21 cellular contexts compared by ENCODE assay signal in the genomic region with DNA sequence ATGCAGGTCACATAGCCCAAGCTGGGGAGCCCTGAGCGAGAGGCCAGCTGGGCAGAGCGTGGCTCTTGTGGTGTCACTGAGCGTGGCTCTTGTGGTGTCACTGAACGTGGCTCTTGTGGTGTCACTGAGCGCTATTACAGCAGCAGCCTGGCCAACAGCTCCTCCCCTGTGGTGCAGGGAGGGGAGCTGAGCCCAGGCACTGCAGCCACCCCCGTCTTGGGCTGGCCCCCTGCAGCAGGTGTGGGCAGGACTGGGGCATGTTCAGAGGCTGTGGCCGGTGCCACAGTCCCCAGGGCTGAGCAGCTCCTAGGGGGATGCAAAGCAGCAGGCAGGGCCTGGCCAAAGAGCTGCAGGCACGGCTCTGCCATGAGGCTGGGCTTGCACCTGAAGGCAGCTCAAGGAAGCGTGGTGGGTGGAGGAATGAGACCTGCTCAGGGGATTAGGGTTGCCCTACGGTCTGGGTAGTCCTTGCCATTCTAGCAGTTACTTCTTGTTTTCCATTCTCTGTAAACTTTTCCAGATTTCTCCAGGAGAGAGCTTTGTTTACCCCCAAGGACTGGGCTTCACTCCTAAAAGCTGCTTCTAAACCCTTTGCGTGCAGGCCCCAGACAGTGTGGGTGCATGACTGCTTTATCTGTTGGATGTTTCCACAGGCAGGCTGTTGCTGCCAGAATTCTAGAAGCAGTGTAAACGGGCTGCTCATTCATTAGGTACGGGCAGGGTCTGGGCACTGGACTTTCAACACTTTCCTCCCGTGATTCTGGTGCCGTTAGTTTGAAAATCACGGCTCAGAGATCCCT. TPM values are rescaled to one million over a fixed set of nuclear protein-coding genes. Genes with fewer than 3 reads are reported as not detected.
DNase-seq lines count a peak whose midpoint lies in the region; ATAC-seq and TF ChIP-seq lines count a peak whose summit lies in the region.
"Had no signal": no experiment of that assay in that cellular context is flagged by ENCODE, and none has a peak within 500 bp of the region (broad histone marks: within the 10 kb centered on the region; RNA-seq: fewer than 3 reads in every experiment).

No MANE protein-coding gene starts in this region.

- H3K9me3 ChIP-seq in DND-41 (ENCODE audit: insufficient read depth, low read length, severe bottlenecking): no peaks in the 10 kb centered on the region
- H3K9me3 ChIP-seq in OCI-LY7 (ENCODE audit: low read length): no peaks in the 10 kb centered on the region
- H3K9me3 ChIP-seq: HAP-1, lower lobe of right lung, transverse colon had no signal

- H3K27me3 ChIP-seq in DND-41 (ENCODE audit: insufficient read depth, low read length, poor library complexity): no peaks in the 10 kb centered on the region
- H3K27me3 ChIP-seq: transverse colon had no signal

- no peaks in the 10 kb centered on the region for H3K36me3 ChIP-seq in DND-41 (ENCODE audit: insufficient read depth, low read length)
- no peaks in the 10 kb centered on the region for H3K36me3 ChIP-seq in OCI-LY7 (ENCODE audit: insufficient read depth, low read length)
- H3K36me3 ChIP-seq: HAP-1, transverse colon had no signal

- H3K4me1 Mint-ChIP-seq in activated CD4-positive, alpha-beta T cell treated with anti-CD3 and anti-CD28 coated beads for 36 hours: peaks cover 18% of the 10 kb centered on the region
- peaks cover 18% of the 10 kb centered on the region for H3K4me1 Mint-ChIP-seq in activated CD4-positive, alpha-beta T cell treated with anti-CD3 and anti-CD28 coated beads, Interleukin-2, amount 10 ng/mL, durations not matched to agents 24 days and 14 days
- peaks cover 23 to 34% of the 10 kb centered on the region in 2 donors for H3K4me1 Mint-ChIP-seq in natural killer cell

- H3K4me3 ChIP-seq in DND-41 (ENCODE audit: low read depth in 1 of 2, low read length in 2 of 2) (no peak overlapping the region), OCI-LY7 (ENCODE audit: low read depth, low read length, poor library complexity, severe bottlenecking) (no peak overlapping the region)
- H3K4me3 ChIP-seq: HAP-1, lower lobe of right lung, transverse colon had no signal

- no peaks in the 10 kb centered on the region for H3K79me2 ChIP-seq in DND-41 (ENCODE audit: insufficient read depth, low read length)
- no peaks in the 10 kb centered on the region for H3K79me2 ChIP-seq in OCI-LY7 (ENCODE audit: insufficient read depth, low read depth, low read length)

- H3K4me3 Mint-ChIP-seq in activated CD4-positive, alpha-beta T cell treated with anti-CD3 and anti-CD28 coated beads for 36 hours: no peak overlapping the region
- no peak overlapping the region for H3K4me3 Mint-ChIP-seq in activated CD4-positive, alpha-beta T cell treated with anti-CD3 and anti-CD28 coated beads, Interleukin-2, amount 10 ng/mL, durations not matched to agents 24 days and 14 days
- H3K4me3 Mint-ChIP-seq in natural killer cell: no peak overlapping the region
- H3K4me3 Mint-ChIP-seq: stimulated activated naive B cell treated with anti-CD40 and anti-IgM and Interleukin-4, amounts not matched to agents 10 μg/mL and 1 μg/mL and 100 μg/mL, for 72 hours had no signal

- CTCF ChIA-PET in activated CD4-positive, alpha-beta T cell treated with anti-CD3 and anti-CD28 coated beads for 36 hours (lab: Charles Lee): interaction anchor here (0.6 to 0.7 kb wide), 2 partner anchors 30 to 97 kb away, joined by 3 read pairs; no protein-coding TSS in a partner anchor
- CTCF ChIA-PET in OCI-LY7 (lab: Charles Lee; ENCODE audit: unreplicated experiment): interaction anchor here (0.6 kb wide), 1 partner anchor 334 kb away, joined by 3 read pairs; no protein-coding TSS in a partner anchor

- H3K27ac ChIP-seq in DND-41 (ENCODE audit: low read length): no peak overlapping the region
- H3K27ac ChIP-seq in OCI-LY7 (ENCODE audit: low read depth, low read length, poor library complexity, severe bottlenecking): no peak overlapping the region
- H3K27ac ChIP-seq: lower lobe of right lung, transverse colon had no signal

- H3K9me2 ChIP-seq in OCI-LY7 (ENCODE audit: insufficient read depth, low read length): no peaks in the 10 kb centered on the region

- H3K4me1 ChIP-seq in DND-41 (ENCODE audit: insufficient read depth, low read length) (0 out of 2 replicates have a peak, but pooled peaks cover 6% of the 10 kb centered on the region), OCI-LY7 (ENCODE audit: insufficient read depth, low read length, poor library complexity, severe bottlenecking) (peaks cover 9% of the 10 kb centered on the region)
- H3K4me1 ChIP-seq: HAP-1, lower lobe of right lung, transverse colon had no signal

- ATAC-seq in activated CD4-positive, alpha-beta T cell treated with anti-CD3 and anti-CD28 coated beads for 36 hours: peak; percentile 42
- ATAC-seq in DND-41 (ENCODE audit: insufficient read depth, low read depth) (peak; percentile 51), natural killer cell (peak; percentile 35 to 79 (median 55))
- ATAC-seq: lower lobe of right lung; sciatic nerve; stimulated activated naive B cell treated with anti-CD40 and anti-IgM and Interleukin-4, amounts not matched to agents 10 μg/mL and 1 μg/mL and 100 μg/mL, for 72 hours had no signal

- H3K27ac Mint-ChIP-seq in activated CD4-positive, alpha-beta T cell treated with anti-CD3 and anti-CD28 coated beads for 36 hours: no peak overlapping the region
- no peak overlapping the region for H3K27ac Mint-ChIP-seq in activated CD4-positive, alpha-beta T cell treated with anti-CD3 and anti-CD28 coated beads, Interleukin-2, amount 10 ng/mL, durations not matched to agents 24 days and 14 days
- peak overlapping the region in 1 of 2 donors; percentile 76 for H3K27ac Mint-ChIP-seq in natural killer cell
- H3K27ac Mint-ChIP-seq: stimulated activated naive B cell treated with anti-CD40 and anti-IgM and Interleukin-4, amounts not matched to agents 10 μg/mL and 1 μg/mL and 100 μg/mL, for 72 hours had no signal

- H3K9me3 Mint-ChIP-seq in activated CD4-positive, alpha-beta T cell treated with anti-CD3 and anti-CD28 coated beads for 36 hours (ENCODE audit: low read depth): no peaks in the 10 kb centered on the region
- H3K9me3 Mint-ChIP-seq in activated CD4-positive, alpha-beta T cell treated with anti-CD3 and anti-CD28 coated beads, Interleukin-2, amount 10 ng/mL, durations not matched to agents 24 days and 14 days: no peaks in the 10 kb centered on the region
- H3K9me3 Mint-ChIP-seq in natural killer cell: no peaks in the 10 kb centered on the region
- H3K9me3 Mint-ChIP-seq: stimulated activated naive B cell treated with anti-CD40 and anti-IgM and Interleukin-4, amounts not matched to agents 10 μg/mL and 1 μg/mL and 100 μg/mL, for 72 hours had no signal

- no peak for DNase-seq in activated CD4-positive, alpha-beta T cell treated with anti-CD3 and anti-CD28 coated beads for 36 hours
- no peak for DNase-seq in activated CD4-positive, alpha-beta T cell treated with anti-CD3 and anti-CD28 coated beads, Interleukin-2, amount 10 ng/mL, durations not matched to agents 24 days and 14 days
- DNase-seq in DND-41: peak; percentile 36
- DNase-seq in OCI-LY7 (ENCODE audit: low spot score): peak; percentile 8
- no peak for DNase-seq in natural killer cell
- DNase-seq in GM03348 (ENCODE audit: low spot score): no peak
- DNase-seq in NCI-H1694 (lab: John Stamatoyannopoulos, UW): no peak
- no peak for DNase-seq in stimulated activated CD4-positive, alpha-beta T cell treated with anti-CD3 and anti-CD28 coated beads, Interleukin-4, amount 100 ng/mL, for 24 hours
- DNase-seq: 8988T; activated CD4-positive, alpha-beta T cell treated with anti-CD3 and anti-CD28 coated beads, Interleukin-2, amount 50 U/mL, for 1 hour; Calu3; cortex of kidney; head of caudate nucleus; lower lobe of right lung; NCI-H2081; NCI-H510A; occipital lobe; stimulated activated naive B cell treated with anti-CD40 and anti-IgM and Interleukin-4, amounts not matched to agents 10 μg/mL and 1 μg/mL and 100 μg/mL, for 72 hours; transverse colon had no signal

- BruUV-seq in OCI-LY7 (replicated peaks; lab: Mats Ljungman, UMichigan): no TSS peak

- no peak for TF ChIP-seq CTCF in DND-41 (IDR thresholded peaks at IDR 0.05; ENCODE audit: borderline replicate concordance, extremely low read depth, low read length, poor library complexity, severe bottlenecking)
- TF ChIP-seq CTCF in OCI-LY7 (conservative IDR thresholded peaks at IDR 0.05; ENCODE audit: low read length): no peak
- TF ChIP-seq CTCF in natural killer cell (IDR thresholded peaks at IDR 0.05): no peak

- H4K20me1 ChIP-seq in DND-41 (ENCODE audit: insufficient read depth, low read length): no peaks in the 10 kb centered on the region
- H4K20me1 ChIP-seq in OCI-LY7 (ENCODE audit: insufficient read depth, low read length): no peaks in the 10 kb centered on the region

- intact Hi-C loops in activated CD4-positive, alpha-beta T cell treated with anti-CD3 and anti-CD28 coated beads for 36 hours (cut with DNase I, micrococcal nuclease): no loop called here
- intact Hi-C loops in activated CD4-positive, alpha-beta T cell treated with anti-CD3 and anti-CD28 coated beads, Interleukin-2, amount 10 ng/mL, durations not matched to agents 24 days and 14 days (cut with micrococcal nuclease): no loop called here
- intact Hi-C loops in OCI-LY7 (cut with micrococcal nuclease; ENCODE audit: unreplicated experiment): no loop called here
- intact Hi-C loops in natural killer cell (cut with micrococcal nuclease): no loop called here

- H3K27me3 Mint-ChIP-seq in activated CD4-positive, alpha-beta T cell treated with anti-CD3 and anti-CD28 coated beads for 36 hours: no peaks in the 10 kb centered on the region
- no peaks in the 10 kb centered on the region for H3K27me3 Mint-ChIP-seq in activated CD4-positive, alpha-beta T cell treated with anti-CD3 and anti-CD28 coated beads, Interleukin-2, amount 10 ng/mL, durations not matched to agents 24 days and 14 days
- no peaks in the 10 kb centered on the region for H3K27me3 Mint-ChIP-seq in natural killer cell (ENCODE audit: low read depth in 2 of 2)
- H3K27me3 Mint-ChIP-seq: stimulated activated naive B cell treated with anti-CD40 and anti-IgM and Interleukin-4, amounts not matched to agents 10 μg/mL and 1 μg/mL and 100 μg/mL, for 72 hours had no signal

- H2AFZ ChIP-seq in DND-41 (ENCODE audit: low read depth, low read length) (no peak overlapping the region), OCI-LY7 (ENCODE audit: low read length) (no peak overlapping the region)

- no peak overlapping the region for H3K9ac ChIP-seq in DND-41 (ENCODE audit: low read depth, low read length)

- peaks cover 5% of the 10 kb centered on the region for H3K36me3 Mint-ChIP-seq in activated CD4-positive, alpha-beta T cell treated with anti-CD3 and anti-CD28 coated beads for 36 hours (ENCODE audit: low read depth)
- H3K36me3 Mint-ChIP-seq in activated CD4-positive, alpha-beta T cell treated with anti-CD3 and anti-CD28 coated beads, Interleukin-2, amount 10 ng/mL, durations not matched to agents 24 days and 14 days (ENCODE audit: low read depth): peaks cover 4% of the 10 kb centered on the region
- H3K36me3 Mint-ChIP-seq in natural killer cell: no peaks in the 10 kb centered on the region

- no peak overlapping the region for H3K4me2 ChIP-seq in DND-41 (ENCODE audit: insufficient read depth, low read length)
- no peak overlapping the region for H3K4me2 ChIP-seq in OCI-LY7 (ENCODE audit: low read length)

- POLR2A ChIA-PET in activated CD4-positive, alpha-beta T cell treated with anti-CD3 and anti-CD28 coated beads for 36 hours (lab: Charles Lee): interaction anchor here (0.6 kb wide), 1 partner anchor 55 kb away, joined by 3 read pairs; no protein-coding TSS in a partner anchor
- POLR2A ChIA-PET in OCI-LY7 (lab: Charles Lee): interaction anchor here (0.5 to 1.1 kb wide), 3 partner anchors 18 to 418 kb away, joined by 3 to 5 read pairs (median 4); no protein-coding TSS in a partner anchor

RNA-seq across cellular contexts. Expression of gene ZNF783, which starts 29.2 kb away (rescaled TPM):
- 10 to 100 TPM; 14.5 to 15.4 TPM for total RNA-seq in activated CD4-positive, alpha-beta T cell treated with anti-CD3 and anti-CD28 coated beads for 36 hours
- total RNA-seq in activated CD4-positive, alpha-beta T cell treated with anti-CD3 and anti-CD28 coated beads, Interleukin-2, amount 10 ng/mL, durations not matched to agents 24 days and 14 days: 27.2 and 27.4 TPM in 2 replicates
- total RNA-seq in OCI-LY7 (2014; rRNA removed; shearing (Covaris generic)): 10.5 and 13.1 TPM in 2 replicates
- total RNA-seq in OCI-LY7 (2022) (18.8 and 19.4 TPM in 2 replicates), natural killer cell (10 to 100 TPM; 24.0 to 29.8 (median 28.3) TPM)

RNA-seq across cellular contexts. Expression of gene ZNF212, which starts 51.8 kb away (rescaled TPM):
- 10 to 100 TPM in 1 of 2 experiments, 1 to 10 TPM in 1; 9.9 to 15.9 TPM for total RNA-seq in activated CD4-positive, alpha-beta T cell treated with anti-CD3 and anti-CD28 coated beads for 36 hours
- total RNA-seq in activated CD4-positive, alpha-beta T cell treated with anti-CD3 and anti-CD28 coated beads, Interleukin-2, amount 10 ng/mL, durations not matched to agents 24 days and 14 days: 18.0 and 18.7 TPM in 2 replicates
- 11.6 and 13.1 TPM in 2 replicates for total RNA-seq in OCI-LY7 (2014; rRNA removed; shearing (Covaris generic))
- total RNA-seq in OCI-LY7 (2022): 12.7 and 14.1 TPM in 2 replicates
- total RNA-seq in natural killer cell: 10 to 100 TPM; 11.2 to 23.7 (median 17.0) TPM

Comparison
In these comparisons a context has a peak if more than half of its experiments do, and no peak if none do; other contexts are left out.
1. DNase-seq: peak in DND-41 (single experiment) and OCI-LY7 (single experiment); none in activated CD4-positive, alpha-beta T cell treated with anti-CD3 and anti-CD28 coated beads for 36 hours (single experiment), activated CD4-positive, alpha-beta T cell treated with anti-CD3 and anti-CD28 coated beads, Interleukin-2, amount 10 ng/mL, durations not matched to agents 24 days and 14 days (single experiment), natural killer cell (single experiment), GM03348 (single experiment), NCI-H1694 (single experiment) and stimulated activated CD4-positive, alpha-beta T cell treated with anti-CD3 and anti-CD28 coated beads, Interleukin-4, amount 100 ng/mL, for 24 hours (single experiment).
2. Peak in every context shown above with its lines, with median percentiles within 50 percentile points of each other: ATAC-seq.